ENCODE assay signal across 34 cellular contexts in genomic region chr5:135869935-135870334, GRCh38. TPM values are rescaled to one million over a fixed set of nuclear protein-coding genes. Genes with fewer than 3 reads are reported as not detected.
"Had no signal": no experiment of that assay in that cellular context is flagged by ENCODE, and none has a peak within 500 bp of the region (broad histone marks: within the 10 kb centered on the region; RNA-seq: fewer than 3 reads in every experiment).

No MANE protein-coding gene starts in this region.

- H3K27ac ChIP-seq: adrenal gland, breast epithelium, cardiac muscle cell, coronary artery, esophagus muscularis mucosa, foreskin keratinocyte, gastrocnemius medialis had no signal

- ATAC-seq: activated CD4-positive, alpha-beta T cell treated with anti-CD3 and anti-CD28 coated beads for 36 hours; activated CD8-positive, alpha-beta memory T cell treated with anti-CD3 and anti-CD28 coated beads, Interleukin-2, amount 10 ng/mL, durations not matched to agents 7 days and 5 days; activated CD8-positive, alpha-beta T cell treated with anti-CD3 and anti-CD28 coated beads, Interleukin-2, amount 10 ng/mL, durations not matched to agents 7 days and 5 days; activated naive CD8-positive, alpha-beta T cell treated with anti-CD3 and anti-CD28 coated beads, Interleukin-2, amount 50 U/mL, for 24 hours; effector memory CD8-positive, alpha-beta T cell; foreskin keratinocyte; gastrocnemius medialis had no signal

- DNase-seq: activated CD4-positive, alpha-beta memory T cell treated with anti-CD3 and anti-CD28 coated beads for 36 hours; activated CD4-positive, alpha-beta T cell treated with anti-CD3 and anti-CD28 coated beads for 36 hours; activated CD4-positive, alpha-beta T cell treated with anti-CD3 and anti-CD28 coated beads, Interleukin-2, amount 10 ng/mL, durations not matched to agents 24 days and 14 days; activated CD4-positive, CD25-positive, alpha-beta regulatory T cell; activated CD4-positive, CD25-positive, alpha-beta regulatory T cell treated with anti-CD3 and anti-CD28 coated beads, Interleukin-2, amount 50 U/mL, for 72 hours; activated CD8-positive, alpha-beta memory T cell treated with anti-CD3 and anti-CD28 coated beads, Interleukin-2, amount 10 ng/mL, durations not matched to agents 7 days and 5 days; activated CD8-positive, alpha-beta memory T cell treated with anti-CD3 and anti-CD28 coated beads, Interleukin-2, amount 50 U/mL, for 4 hours; activated CD8-positive, alpha-beta T cell treated with anti-CD3 and anti-CD28 coated beads, Interleukin-2, amount 10 ng/mL, durations not matched to agents 7 days and 5 days; activated effector memory CD4-positive, alpha-beta T cell treated with anti-CD3 and anti-CD28 coated beads, Interleukin-2, amount 50 U/mL, for 16 hours; activated naive CD4-positive, alpha-beta T cell treated with anti-CD3 and anti-CD28 coated beads for 36 hours; activated naive CD8-positive, alpha-beta T cell treated with anti-CD3 and anti-CD28 coated beads for 36 hours; activated naive CD8-positive, alpha-beta T cell treated with anti-CD3 and anti-CD28 coated beads, Interleukin-2, amount 50 U/mL, for 24 hours; activated T-cell treated with anti-CD3 and anti-CD28 coated beads, Interleukin-2, amount 50 U/mL, for 1 hour; activated T-cell treated with anti-CD3 and anti-CD28 coated beads, Interleukin-2, amount 50 U/mL, for 48 hours; adrenal gland; amygdala; aorta; central memory CD4-positive, alpha-beta T cell; cerebellar nuclear complex; dermis blood vessel endothelial cell; effector CD4-positive, alpha-beta T cell; effector memory CD8-positive, alpha-beta T cell; erythroblast; foreskin keratinocyte; gastrocnemius medialis; T-helper 2 cell had no signal

- H3K9me3 ChIP-seq: adrenal gland, breast epithelium, esophagus muscularis mucosa, gastrocnemius medialis had no signal

- H3K4me1 ChIP-seq: adrenal gland, breast epithelium, foreskin keratinocyte, gastrocnemius medialis had no signal

- H3K36me3 ChIP-seq: adrenal gland, breast epithelium, cardiac muscle cell, esophagus muscularis mucosa, gastrocnemius medialis had no signal

- H3K4me3 ChIP-seq: adrenal gland, breast epithelium, cardiac muscle cell, coronary artery, esophagus muscularis mucosa, gastrocnemius medialis had no signal

- H3K27me3 ChIP-seq: adrenal gland, breast epithelium, esophagus muscularis mucosa, gastrocnemius medialis had no signal

RNA-seq across cellular contexts. Expression of gene IL9, which starts 25.7 kb away (rescaled TPM):
- total RNA-seq: activated CD8-positive, alpha-beta memory T cell treated with anti-CD3 and anti-CD28 coated beads, Interleukin-2, amount 10 ng/mL, durations not matched to agents 7 days and 5 days; activated CD8-positive, alpha-beta T cell treated with anti-CD3 and anti-CD28 coated beads, Interleukin-2, amount 10 ng/mL, durations not matched to agents 7 days and 5 days; activated naive CD4-positive, alpha-beta T cell treated with anti-CD3 and anti-CD28 coated beads for 36 hours; activated naive CD8-positive, alpha-beta T cell treated with anti-CD3 and anti-CD28 coated beads for 36 hours; adrenal gland; aorta; breast epithelium; cardiac muscle cell; dermis blood vessel endothelial cell; esophagus muscularis mucosa; foreskin keratinocyte; gastrocnemius medialis had no signal
- polyA plus RNA-seq: adrenal gland, aorta, cardiac muscle cell, foreskin keratinocyte had no signal

RNA-seq across cellular contexts. Expression of gene SLC25A48, which starts 35.5 kb away (rescaled TPM):
- total RNA-seq: activated CD4-positive, alpha-beta memory T cell treated with anti-CD3 and anti-CD28 coated beads for 36 hours; activated CD4-positive, alpha-beta T cell treated with anti-CD3 and anti-CD28 coated beads for 36 hours; activated CD4-positive, alpha-beta T cell treated with anti-CD3 and anti-CD28 coated beads, Interleukin-2, amount 10 ng/mL, durations not matched to agents 24 days and 14 days; activated CD8-positive, alpha-beta memory T cell treated with anti-CD3 and anti-CD28 coated beads for 36 hours; activated CD8-positive, alpha-beta memory T cell treated with anti-CD3 and anti-CD28 coated beads, Interleukin-2, amount 10 ng/mL, durations not matched to agents 7 days and 5 days; activated CD8-positive, alpha-beta T cell treated with anti-CD3 and anti-CD28 coated beads, Interleukin-2, amount 10 ng/mL, durations not matched to agents 7 days and 5 days; activated naive CD4-positive, alpha-beta T cell treated with anti-CD3 and anti-CD28 coated beads for 36 hours; activated naive CD8-positive, alpha-beta T cell treated with anti-CD3 and anti-CD28 coated beads for 36 hours; activated T-helper 1 cell treated with anti-CD3 and anti-CD28 coated beads, Interleukin-12 subunit alpha, Interleukin-12 subunit beta, Interleukin-2, Interleukin-4 antibody, amounts not matched to agents 30 ng/mL and 10 ng/mL and 1 ng/mL, durations not matched to agents 14 hours and 24 hours and 36 hours; activated T-helper 2 cell treated with anti-CD3 and anti-CD28 coated beads, Interferon-gamma antibody, Interleukin-2, Interleukin-4, amounts not matched to agents 10 μg/mL and 5 μg/mL and 100 μg/mL, durations not matched to agents 14 hours and 24 hours and 36 hours; adrenal gland; dermis blood vessel endothelial cell; foreskin keratinocyte; T-helper 1 cell treated with Interleukin-12 subunit alpha and Interleukin-12 subunit beta and Interleukin-4 antibody, amounts not matched to agents 30 ng/mL and 1 ng/mL, for 36 hours had no signal
- polyA plus RNA-seq: adrenal gland, aorta, foreskin keratinocyte had no signal
